In genomic region chr16:29736112-29736511, GRCh38 we compare ENCODE assay signal across 19 cellular contexts. TPM values are rescaled to one million over a fixed set of nuclear protein-coding genes. Genes with fewer than 3 reads are reported as not detected.
DNase-seq lines count a peak whose midpoint lies in the region; ATAC-seq and TF ChIP-seq lines count a peak whose summit lies in the region.
"Had no signal": no experiment of that assay in that cellular context is flagged by ENCODE, and none has a peak within 500 bp of the region (broad histone marks: within the 10 kb centered on the region; RNA-seq: fewer than 3 reads in every experiment).

No MANE protein-coding gene starts in this region.

- H3K36me3 Mint-ChIP-seq in activated T-helper 17 cell treated with anti-CD3 and anti-CD28 coated beads, Interleukin-2, amount 50 U/mL, for 72 hours (ENCODE audit: low read depth) = no peaks in the 10 kb centered on the region
- H3K36me3 Mint-ChIP-seq in naive thymus-derived CD8-positive, alpha-beta T cell = peaks cover 0 to 12% (median 5%) of the 10 kb centered on the region in 3 donors

- H3K4me1 ChIP-seq in BLaER1 = peaks cover 69% of the 10 kb centered on the region
- peaks cover 26% of the 10 kb centered on the region for H3K4me1 ChIP-seq in effector memory CD4-positive, alpha-beta T cell (ENCODE audit: control insufficient read depth, insufficient read depth, low read length, poor library complexity, severe bottlenecking)

- POLR2A ChIA-PET in naive thymus-derived CD8-positive, alpha-beta T cell (lab: Charles Lee) = interaction anchor here (0.8 to 6.7 kb wide), 4 partner anchors 8 to 72 kb away, joined by 3 to 43 read pairs (median 4); partner anchors contain the start of genes C16orf54 and KIF22

- H3K36me3 ChIP-seq in BLaER1 = peaks cover 4% of the 10 kb centered on the region
- H3K36me3 ChIP-seq in effector memory CD4-positive, alpha-beta T cell (ENCODE audit: control insufficient read depth, insufficient read depth, low read length) = peaks cover under 1% of the 10 kb centered on the region

- H3K4me1 Mint-ChIP-seq in activated T-helper 17 cell treated with anti-CD3 and anti-CD28 coated beads, Interleukin-2, amount 50 U/mL, for 72 hours = peaks cover 59% of the 10 kb centered on the region
- H3K4me1 Mint-ChIP-seq in naive thymus-derived CD8-positive, alpha-beta T cell = peaks cover 49 to 82% (median 75%) of the 10 kb centered on the region in 4 donors

- H3K9me3 Mint-ChIP-seq in activated T-helper 17 cell treated with anti-CD3 and anti-CD28 coated beads, Interleukin-2, amount 50 U/mL, for 72 hours = no peaks in the 10 kb centered on the region
- peaks cover 0 to 3% (median 0%) of the 10 kb centered on the region in 9 donors for H3K9me3 Mint-ChIP-seq in naive thymus-derived CD8-positive, alpha-beta T cell

- ATAC-seq in activated T-helper 17 cell treated with anti-CD3 and anti-CD28 coated beads, Interleukin-2, amount 50 U/mL, for 72 hours (replicated peaks) = no peak
- no peak for ATAC-seq in naive thymus-derived CD8-positive, alpha-beta T cell
- ATAC-seq: activated T-cell treated with anti-CD3 and anti-CD28 coated beads, Interleukin-2, amount 50 U/mL, for 72 hours had no signal

- H3K27ac Mint-ChIP-seq in activated T-helper 17 cell treated with anti-CD3 and anti-CD28 coated beads, Interleukin-2, amount 50 U/mL, for 72 hours = peak overlapping the region; percentile 43
- peak overlapping the region; percentile 62 to 100 (median 90) for H3K27ac Mint-ChIP-seq in naive thymus-derived CD8-positive, alpha-beta T cell
- H3K27ac Mint-ChIP-seq: activated T-cell treated with anti-CD3 and anti-CD28 coated beads, Interleukin-2, amount 50 U/mL, for 72 hours had no signal

- no peaks in the 10 kb centered on the region for H4K20me1 ChIP-seq in BLaER1

- no peak overlapping the region for H3K4me3 ChIP-seq in BLaER1
- no peak overlapping the region for H3K4me3 ChIP-seq in effector memory CD4-positive, alpha-beta T cell (ENCODE audit: insufficient read depth, low read depth, low read length, poor library complexity, severe bottlenecking)
- H3K4me3 ChIP-seq: GM23248 had no signal

- peak overlapping the region; percentile 65 for H3K4me2 ChIP-seq in BLaER1

- DNase-seq in naive thymus-derived CD8-positive, alpha-beta T cell = no peak
- DNase-seq in effector memory CD4-positive, alpha-beta T cell = no peak
- DNase-seq in activated CD4-positive, CD25-positive, alpha-beta regulatory T cell (lab: John Stamatoyannopoulos, UW) = no peak
- DNase-seq in GOT3 (lab: John Stamatoyannopoulos, UW) (no peak), T-helper 2 cell (no peak)
- DNase-seq: activated CD4-positive, alpha-beta T cell treated with anti-CD3 and anti-CD28 coated beads for 4 hours; activated T-cell treated with anti-CD3 and anti-CD28 coated beads, Interleukin-2, amount 50 U/mL, for 72 hours; GM23248; kidney; OCI-M1; stimulated activated CD4-positive, alpha-beta T cell treated with anti-CD3 and anti-CD28 coated beads, Interleukin-2, amount 100 ng/mL, for 48 hours had no signal

- H3K27me3 ChIP-seq in BLaER1 = no peaks in the 10 kb centered on the region
- no peaks in the 10 kb centered on the region for H3K27me3 ChIP-seq in effector memory CD4-positive, alpha-beta T cell (replicated peaks; ENCODE audit: control insufficient read depth, insufficient read depth, low read length, poor library complexity, severe bottlenecking)

- no peak overlapping the region for H3K27ac ChIP-seq in BLaER1
- no peak overlapping the region for H3K27ac ChIP-seq in effector memory CD4-positive, alpha-beta T cell (ENCODE audit: insufficient read depth, low read length, poor library complexity, severe bottlenecking)
- H3K27ac ChIP-seq: GM23248 had no signal

- no peak overlapping the region for H3K4me3 Mint-ChIP-seq in activated T-helper 17 cell treated with anti-CD3 and anti-CD28 coated beads, Interleukin-2, amount 50 U/mL, for 72 hours
- H3K4me3 Mint-ChIP-seq in naive thymus-derived CD8-positive, alpha-beta T cell = peak overlapping the region in 2 of 10 donors; percentile 14 to 69
- H3K4me3 Mint-ChIP-seq: activated T-cell treated with anti-CD3 and anti-CD28 coated beads, Interleukin-2, amount 50 U/mL, for 72 hours had no signal

- peaks cover 8% of the 10 kb centered on the region; the same call in 1 of the 2 replicates for H3K9me3 ChIP-seq in BLaER1
- H3K9me3 ChIP-seq in effector memory CD4-positive, alpha-beta T cell (ENCODE audit: control insufficient read depth, low read length) = no peaks in the 10 kb centered on the region

- 0 out of 2 replicates have a peak, but pooled peaks have one; percentile 8 for TF ChIP-seq CTCF in GM12874 (IDR thresholded peaks at IDR 0.05; ENCODE audit: insufficient read depth, low read depth, low read length)

- H3K27me3 Mint-ChIP-seq in activated T-helper 17 cell treated with anti-CD3 and anti-CD28 coated beads, Interleukin-2, amount 50 U/mL, for 72 hours = no peaks in the 10 kb centered on the region
- H3K27me3 Mint-ChIP-seq in naive thymus-derived CD8-positive, alpha-beta T cell = no peaks in the 10 kb centered on the region

- H3K9ac ChIP-seq in BLaER1 = no peak overlapping the region
- H3K9ac ChIP-seq: GM23248 had no signal

RNA-seq across cellular contexts. Expression of gene C16orf54, which starts 9.7 kb away (rescaled TPM):
- total RNA-seq in activated T-helper 17 cell treated with anti-CD3 and anti-CD28 coated beads, Interleukin-2, amount 50 U/mL, for 72 hours = 10 to 100 TPM; 15.9 to 23.5 TPM
- 100 to 1,000 TPM; 108 to 110 TPM for total RNA-seq in naive thymus-derived CD8-positive, alpha-beta T cell
- polyA plus RNA-seq in naive thymus-derived CD8-positive, alpha-beta T cell = 10 to 100 TPM; 20.7 to 32.7 (median 29.2) TPM
- total RNA-seq: G401, glomerular endothelial cell, GM23248, renal cortical epithelial cell had no signal
- polyA plus RNA-seq: GM23248 had no signal

RNA-seq across cellular contexts. Expression of gene ZG16, which starts 41.9 kb away (rescaled TPM):
- not detected for total RNA-seq in activated T-helper 17 cell treated with anti-CD3 and anti-CD28 coated beads, Interleukin-2, amount 50 U/mL, for 72 hours
- total RNA-seq in naive thymus-derived CD8-positive, alpha-beta T cell = not detected
- polyA plus RNA-seq in naive thymus-derived CD8-positive, alpha-beta T cell = not detected
- total RNA-seq: activated T-cell treated with anti-CD3 and anti-CD28 coated beads, Interleukin-2, amount 50 U/mL, for 72 hours; G401; glomerular endothelial cell; GM23248; kidney; M059J; mononuclear cell; renal cortical epithelial cell had no signal
- polyA plus RNA-seq: GM23248 had no signal

RNA-seq across cellular contexts. Expression of gene KIF22, which starts 54.4 kb away (rescaled TPM):
- total RNA-seq in activated T-helper 17 cell treated with anti-CD3 and anti-CD28 coated beads, Interleukin-2, amount 50 U/mL, for 72 hours = 100 to 1,000 TPM; 122 to 139 TPM
- 10 to 100 TPM; 79.6 to 84.6 TPM for total RNA-seq in naive thymus-derived CD8-positive, alpha-beta T cell
- polyA plus RNA-seq in naive thymus-derived CD8-positive, alpha-beta T cell = 10 to 100 TPM; 36.9 to 45.4 (median 39.6) TPM

RNA-seq across cellular contexts. Expression of gene QPRT, which starts 57.1 kb away (rescaled TPM):
- total RNA-seq in activated T-helper 17 cell treated with anti-CD3 and anti-CD28 coated beads, Interleukin-2, amount 50 U/mL, for 72 hours = 1 to 10 TPM; 3.2 to 4.3 TPM
- total RNA-seq in naive thymus-derived CD8-positive, alpha-beta T cell = under 1 TPM; 0.49 to 0.55 TPM
- under 1 TPM; 0.15 to 0.53 (median 0.48) TPM for polyA plus RNA-seq in naive thymus-derived CD8-positive, alpha-beta T cell

Comparison
In these comparisons a context has a peak if more than half of its experiments do, and no peak if none do; other contexts are left out.
1. RNA of gene C16orf54, which starts 9.7 kb away (total RNA-seq): 108 to 110 TPM in naive thymus-derived CD8-positive, alpha-beta T cell; 15.9 to 23.5 TPM in activated T-helper 17 cell treated with anti-CD3 and anti-CD28 coated beads, Interleukin-2, amount 50 U/mL, for 72 hours; every median in the first group is over 4 times any median in the second.